Comparison of ENCODE assay signal across 22 cellular contexts in genomic region chr1:63982201-63982600, GRCh38.
"Had no signal": no experiment of that assay in that cellular context is flagged by ENCODE, and none has a peak within 500 bp of the region (broad histone marks: within the 10 kb centered on the region; RNA-seq: fewer than 3 reads in every experiment).

No MANE protein-coding gene starts in this region.

- H3K9me3 Mint-ChIP-seq: activated naive CD4-positive, alpha-beta T cell treated with anti-CD3 and anti-CD28 coated beads, Interleukin-2, amount 50 U/mL, for 24 hours; naive thymus-derived CD4-positive, alpha-beta T cell; neural progenitor cell; WTC11 had no signal

- H3K9me3 ChIP-seq: ascending aorta, esophagus muscularis mucosa, gastrocnemius medialis, left lung, testis, uterus had no signal

- H3K36me3 Mint-ChIP-seq: activated naive CD4-positive, alpha-beta T cell treated with anti-CD3 and anti-CD28 coated beads, Interleukin-2, amount 50 U/mL, for 24 hours; naive thymus-derived CD4-positive, alpha-beta T cell; neural progenitor cell; WTC11 had no signal

- H3K4me1 Mint-ChIP-seq: activated naive CD4-positive, alpha-beta T cell treated with anti-CD3 and anti-CD28 coated beads, Interleukin-2, amount 50 U/mL, for 24 hours; naive thymus-derived CD4-positive, alpha-beta T cell; neural progenitor cell had no signal

- DNase-seq: activated gamma-delta T cell treated with Interleukin-2 at 50 U/mL for 16 hours; activated T-cell treated with anti-CD3 and anti-CD28 coated beads, Interleukin-2, amount 50 U/mL, for 1 hour; gastrocnemius medialis; hippocampal formation; kidney glomerular epithelial cell; left lung; naive thymus-derived CD4-positive, alpha-beta T cell; stimulated activated CD4-positive, alpha-beta T cell treated with anti-CD3 and anti-CD28 coated beads, Interleukin-15, amount 100 ng/mL, for 24 hours; stimulated activated CD4-positive, alpha-beta T cell treated with anti-CD3 and anti-CD28 coated beads, Interleukin-2, amount 100 ng/mL, for 48 hours; stimulated activated CD8-positive, alpha-beta memory T cell treated with anti-CD3 and anti-CD28 coated beads, Interleukin-4, amount 100 ng/mL, for 48 hours; stimulated activated naive CD4-positive, alpha-beta T cell; testis; trophoblast cell; uterus had no signal

- H3K4me3 Mint-ChIP-seq: activated naive CD4-positive, alpha-beta T cell treated with anti-CD3 and anti-CD28 coated beads, Interleukin-2, amount 50 U/mL, for 24 hours; naive thymus-derived CD4-positive, alpha-beta T cell; neural progenitor cell; WTC11 had no signal

- H3K27me3 ChIP-seq: ascending aorta, esophagus muscularis mucosa, gastrocnemius medialis, left lung, neural progenitor cell, testis, uterus had no signal

- ATAC-seq: naive thymus-derived CD4-positive, alpha-beta T cell; sciatic nerve; WTC11 had no signal

- H3K27ac Mint-ChIP-seq: activated naive CD4-positive, alpha-beta T cell treated with anti-CD3 and anti-CD28 coated beads, Interleukin-2, amount 50 U/mL, for 24 hours; naive thymus-derived CD4-positive, alpha-beta T cell; neural progenitor cell; WTC11 had no signal

- H3K4me1 ChIP-seq: gastrocnemius medialis, testis, uterus had no signal

- H3K36me3 ChIP-seq: ascending aorta, esophagus muscularis mucosa, gastrocnemius medialis, left lung, neural progenitor cell, uterus had no signal

- H3K4me3 ChIP-seq: ascending aorta, coronary artery, esophagus muscularis mucosa, gastrocnemius medialis, left lung, neural progenitor cell, smooth muscle cell, testis, uterus had no signal

- H3K27ac ChIP-seq: esophagus muscularis mucosa, gastrocnemius medialis, left lung, neural progenitor cell, testis, uterus had no signal
